In genomic region chr2:231548752-231549151, GRCh38 we compare ENCODE assay signal across 23 cellular contexts. TPM values are rescaled to one million over a fixed set of nuclear protein-coding genes. Genes with fewer than 3 reads are reported as not detected.
"Had no signal": no experiment of that assay in that cellular context is flagged by ENCODE, and none has a peak within 500 bp of the region (broad histone marks: within the 10 kb centered on the region; RNA-seq: fewer than 3 reads in every experiment).

No MANE protein-coding gene starts in this region.

- H3K27ac ChIP-seq: coronary artery, esophagus squamous epithelium, left ventricle myocardium inferior, right atrium auricular region had no signal

- H3K4me1 Mint-ChIP-seq: brain had no signal

- H3K27me3 Mint-ChIP-seq: brain, type B pancreatic cell had no signal

- H3K36me3 ChIP-seq: esophagus squamous epithelium, left ventricle myocardium inferior, right atrium auricular region had no signal

- H3K27me3 ChIP-seq: esophagus squamous epithelium, right atrium auricular region had no signal

- H3K4me3 ChIP-seq: coronary artery, esophagus squamous epithelium, left ventricle myocardium inferior, mucosa of descending colon, right atrium auricular region had no signal

- FAIRE-seq: small intestine had no signal

- H3K36me3 Mint-ChIP-seq: type B pancreatic cell had no signal

- H3K4me3 Mint-ChIP-seq: activated T-cell treated with anti-CD3 and anti-CD28 coated beads, Interleukin-2, amount 50 U/mL, for 72 hours; brain; naive thymus-derived CD4-positive, alpha-beta T cell; stimulated activated naive CD8-positive, alpha-beta T cell treated with anti-CD3 and anti-CD28 coated beads, Interleukin-15, amount 100 ng/mL, for 72 hours; type B pancreatic cell had no signal

- H3K27ac Mint-ChIP-seq: activated naive CD4-positive, alpha-beta T cell treated with anti-CD3 and anti-CD28 coated beads, Interleukin-2, amount 50 U/mL, for 72 hours; activated T-cell treated with anti-CD3 and anti-CD28 coated beads, Interleukin-2, amount 50 U/mL, for 72 hours; brain; type B pancreatic cell had no signal

- DNase-seq: activated CD4-positive, alpha-beta T cell treated with anti-CD3 and anti-CD28 coated beads, Interleukin-2, amount 50 U/mL, for 4 hours; activated CD4-positive, CD25-positive, alpha-beta regulatory T cell treated with anti-CD3 and anti-CD28 coated beads, Interleukin-2, amount 50 U/mL, for 72 hours; activated CD8-positive, alpha-beta memory T cell treated with anti-CD3 and anti-CD28 coated beads, Interleukin-2, amount 50 U/mL, for 4 hours; activated gamma-delta T cell; activated T-cell treated with anti-CD3 and anti-CD28 coated beads, Interleukin-2, amount 50 U/mL, for 72 hours; central memory CD4-positive, alpha-beta T cell; esophagus squamous epithelium; hypothalamus; left ventricle myocardium inferior; mucosa of descending colon; naive thymus-derived CD4-positive, alpha-beta T cell; small intestine; stimulated activated CD4-positive, alpha-beta T cell treated with anti-CD3 and anti-CD28 coated beads, Interleukin-4, amount 100 ng/mL, for 4 hours; stimulated activated CD8-positive, alpha-beta memory T cell treated with anti-CD3 and anti-CD28 coated beads, Interleukin-4, amount 100 ng/mL, for 48 hours; stimulated activated naive CD8-positive, alpha-beta T cell treated with anti-CD3 and anti-CD28 coated beads, Interleukin-15, amount 100 ng/mL, for 72 hours had no signal

- ATAC-seq: activated naive CD4-positive, alpha-beta T cell treated with anti-CD3 and anti-CD28 coated beads, Interleukin-2, amount 50 U/mL, for 72 hours; activated T-cell treated with anti-CD3 and anti-CD28 coated beads, Interleukin-2, amount 50 U/mL, for 72 hours; mucosa of descending colon; naive thymus-derived CD4-positive, alpha-beta T cell; stimulated activated naive CD8-positive, alpha-beta T cell treated with anti-CD3 and anti-CD28 coated beads, Interleukin-15, amount 100 ng/mL, for 72 hours had no signal

RNA-seq across cellular contexts. Expression of gene NMUR1, which starts 18.5 kb away (rescaled TPM):
- total RNA-seq: activated naive CD4-positive, alpha-beta T cell treated with anti-CD3 and anti-CD28 coated beads, Interleukin-2, amount 50 U/mL, for 72 hours; fibroblast of villous mesenchyme; kidney epithelial cell had no signal
- polyA plus RNA-seq: naive thymus-derived CD4-positive, alpha-beta T cell had no signal

RNA-seq across cellular contexts. Expression of gene TEX44, which starts 43.9 kb away (rescaled TPM):
- total RNA-seq: activated naive CD4-positive, alpha-beta T cell treated with anti-CD3 and anti-CD28 coated beads, Interleukin-2, amount 50 U/mL, for 72 hours; activated T-cell treated with anti-CD3 and anti-CD28 coated beads, Interleukin-2, amount 50 U/mL, for 72 hours; esophagus squamous epithelium; fibroblast of villous mesenchyme; kidney epithelial cell; left ventricle myocardium inferior; mucosa of descending colon; naive thymus-derived CD4-positive, alpha-beta T cell; right atrium auricular region; temporal lobe had no signal
- polyA plus RNA-seq: naive thymus-derived CD4-positive, alpha-beta T cell; small intestine had no signal
